Comparison of ENCODE assay signal across 2 cellular contexts in genomic region chr1:119380983-119381662, GRCh38.
A peak's percentile ranks its signal among the peaks of the same experiment; 100 is the strongest.
TF ChIP-seq lines count a peak whose summit lies in the region.

No MANE protein-coding gene starts in this region.

TF ChIP-seq in liver, 16 proteins besides CTCF, POLR2A, EP300 and RAD21:
- TF ChIP-seq RXRA (IDR thresholded peaks at IDR 0.05) (no peak), FOXA2 (IDR thresholded peaks at IDR 0.05) (peak; percentile 6), HNF4A (conservative IDR thresholded peaks at IDR 0.05) (peak in 1 of 2 donors; percentile 26)

TF ChIP-seq in HepG2, 621 proteins besides CTCF, POLR2A, EP300 and RAD21:
- TF ChIP-seq ZNF557 (CRISPR knock-in tag; IDR thresholded peaks at IDR 0.05): no peak
- TF ChIP-seq ZFP41 (CRISPR knock-in tag; IDR thresholded peaks at IDR 0.05; ENCODE audit: borderline replicate concordance): no peak
- no peak for TF ChIP-seq ZNF20 (CRISPR knock-in tag; IDR thresholded peaks at IDR 0.05)
- no peak for TF ChIP-seq MBNL3 (CRISPR knock-in tag; conservative IDR thresholded peaks at IDR 0.05)
- no peak for TF ChIP-seq PAXIP1 (CRISPR knock-in tag; conservative IDR thresholded peaks at IDR 0.05)
- TF ChIP-seq SAFB2 (CRISPR knock-in tag; IDR thresholded peaks at IDR 0.05; ENCODE audit: borderline replicate concordance, low read depth): no peak
- no peak for TF ChIP-seq ZNF138 (CRISPR knock-in tag; IDR thresholded peaks at IDR 0.05; ENCODE audit: low read depth)
- TF ChIP-seq SATB2 (CRISPR knock-in tag; IDR thresholded peaks at IDR 0.05): no peak
